ENCODE assay signal across 8 cellular contexts in genomic region chr7:85186521-85187241, GRCh38. TPM values are rescaled to one million over a fixed set of nuclear protein-coding genes. Genes with fewer than 3 reads are reported as not detected.
A peak's percentile ranks its signal among the peaks of the same experiment; 100 is the strongest.
DNase-seq lines count a peak whose midpoint lies in the region; ATAC-seq and TF ChIP-seq lines count a peak whose summit lies in the region.

Gene SEMA3D, minus strand, starts transcription at chr7:85187056. Its CDS starts 65,165 bp downstream, at chr7:85121891.

- TF ChIP-seq CTCF in right atrium auricular region (IDR thresholded peaks at IDR 0.05), result peak; percentile 75 to 85

- H3K27me3 ChIP-seq in right atrium auricular region, result no peaks in the 10 kb centered on the region

- H3K4me3 ChIP-seq in right atrium auricular region, result peak within 1 kb of the TSS; percentile 39 to 55

- peak; percentile 37 for DNase-seq in DMS 273 treated with DMSO at 0.1 percent for 48 hours (lab: John Stamatoyannopoulos, UW)
- DNase-seq in NCI-H524 (lab: John Stamatoyannopoulos, UW), result peak; percentile 74 to 86
- DNase-seq in amygdala (lab: John Stamatoyannopoulos, UW), result peak in 51 of 56 donors; percentile 6 to 79 (median 52)
- DNase-seq in right atrium auricular region (ENCODE audit: low spot score), result peak; percentile 70
- peak; percentile 94 for DNase-seq in posterior vena cava (ENCODE audit: low spot score)
- DNase-seq in T-helper 9 cell, result no peak

- ATAC-seq in GM19351 (IDR thresholded peaks at IDR 0.05; ENCODE audit: unreplicated experiment) (peak; percentile 97), HG03342 (IDR thresholded peaks at IDR 0.05; ENCODE audit: unreplicated experiment) (peak; percentile 95)

- intact Hi-C loops in posterior vena cava (cut with DNase I), result loop anchor here in 1 of 2 donors (5.0 kb wide), 1 partner anchor 144 kb away; no protein-coding TSS in a partner anchor

- H3K36me3 ChIP-seq in right atrium auricular region, result no peaks in the 10 kb centered on the region

- peak within 1 kb of the TSS; percentile 43 to 50 for H3K27ac ChIP-seq in right atrium auricular region

- H3K9me3 ChIP-seq in right atrium auricular region, result no peaks in the 10 kb centered on the region

- peaks cover 0 to 15% of the 10 kb centered on the region in 2 donors for H3K4me1 ChIP-seq in right atrium auricular region

RNA-seq across cellular contexts. Expression of gene SEMA3D, which starts in this region (rescaled TPM):
- total RNA-seq in right atrium auricular region, result 1 to 10 TPM; 1.4 to 1.5 TPM
- total RNA-seq in posterior vena cava, result 10 to 100 TPM; 19.8 to 21.4 TPM

Comparison
In these comparisons a context has a peak if more than half of its experiments do, and no peak if none do; other contexts are left out.
1. RNA of gene SEMA3D (total RNA-seq): 19.8 to 21.4 TPM in posterior vena cava; 1.4 to 1.5 TPM in right atrium auricular region; every median in the first group is over 4 times any median in the second.